In the genomic region with DNA sequence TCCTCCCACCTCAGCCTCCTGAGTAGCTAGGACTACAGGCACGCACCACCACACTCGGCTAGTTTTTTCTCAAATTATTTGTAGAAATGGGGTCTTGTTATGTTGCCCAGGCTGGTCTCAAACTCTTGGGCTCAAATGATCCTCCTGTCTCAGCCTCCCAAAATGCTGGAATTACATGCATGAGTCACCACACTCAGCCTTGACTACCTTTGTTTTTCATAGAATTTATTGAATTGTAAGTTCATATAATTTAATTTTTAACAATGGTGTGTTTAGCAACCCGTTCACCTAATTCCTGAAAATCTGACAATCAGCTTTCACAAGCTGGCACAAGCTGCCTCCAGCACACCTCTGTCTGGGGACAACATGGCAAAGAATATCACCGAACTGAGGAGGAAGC, we compare ENCODE assay signal across 15 cellular contexts. TPM values are rescaled to one million over a fixed set of nuclear protein-coding genes. Genes with fewer than 3 reads are reported as not detected.
DNase-seq lines count a peak whose midpoint lies in the region; ATAC-seq, FAIRE-seq and TF ChIP-seq lines count a peak whose summit lies in the region.
"Had no signal": no experiment of that assay in that cellular context is flagged by ENCODE, and none has a peak within 500 bp of the region (broad histone marks: within the 10 kb centered on the region; RNA-seq: fewer than 3 reads in every experiment).

No MANE protein-coding gene starts in this region.

- peak overlapping the region; percentile 96 for H3K4me2 ChIP-seq in K562 (ENCODE audit: insufficient read depth, low read length)

- H3K36me3 ChIP-seq in A673 (ENCODE audit: insufficient read depth, low read length, poor library complexity, severe bottlenecking) (no peaks in the 10 kb centered on the region), Panc1 (ENCODE audit: control insufficient read depth, insufficient read depth, low read length) (no peaks in the 10 kb centered on the region), K562 (ENCODE audit: control insufficient read depth, insufficient read depth, low read length) (peaks cover 49% of the 10 kb centered on the region), vagina (no peaks in the 10 kb centered on the region)

- H3K79me2 ChIP-seq in K562 (ENCODE audit: control insufficient read depth, insufficient read depth, low read length), result peaks cover 70% of the 10 kb centered on the region

- no peaks in the 10 kb centered on the region for H3K27me3 ChIP-seq in A673 (replicated peaks; ENCODE audit: insufficient read depth, low read depth, low read length, poor library complexity)
- H3K27me3 ChIP-seq in Panc1 (ENCODE audit: control insufficient read depth, insufficient read depth, low read length), result no peaks in the 10 kb centered on the region
- no peaks in the 10 kb centered on the region for H3K27me3 ChIP-seq in K562 (ENCODE audit: control insufficient read depth in 2 of 2, insufficient read depth in 2 of 2, low read length in 2 of 2)
- H3K27me3 ChIP-seq in vagina, result no peaks in the 10 kb centered on the region

- POLR2A ChIA-PET in A673 (lab: Charles Lee; ENCODE audit: low non-redundant PET) (no interaction called here), Panc1 (lab: Charles Lee) (no interaction called here), K562 (lab: Yijun Ruan, JAX) (interaction anchor here (0.5 to 1.4 kb wide), 2 partner anchors 13 to 44 kb away, joined by 3 read pairs; no protein-coding TSS in a partner anchor)

- H3K4me3 ChIP-seq in A673 (ENCODE audit: low read depth, low read length, poor library complexity, severe bottlenecking) (no peak overlapping the region), Panc1 (ENCODE audit: low read depth in 2 of 2, low read length in 2 of 2) (peak overlapping the region; percentile 64 to 71), K562 (no peak overlapping the region), vagina (no peak overlapping the region), foreskin fibroblast (ENCODE audit: low read depth in 1 of 2, low read length in 2 of 2) (no peak overlapping the region)

- TF ChIP-seq POLR2A in K562 (conservative IDR thresholded peaks at IDR 0.05) (no peak), vagina (IDR thresholded peaks at IDR 0.05) (no peak)

- no peak for TF ChIP-seq RAD21 in K562 (CRISPR knock-in tag; conservative IDR thresholded peaks at IDR 0.05 in 1 of 2, IDR thresholded peaks at IDR 0.05 in 1 of 2)

- peak overlapping the region; percentile 30 to 84; a peak in 2 of 4 replicates for H3K9ac ChIP-seq in K562 (ENCODE audit: insufficient read depth in 1 of 2, low read depth in 2 of 2, low read length in 2 of 2)

- H3K27ac ChIP-seq in A673 (ENCODE audit: low read depth, low read length, poor library complexity, severe bottlenecking) (peak overlapping the region; percentile 82), Panc1 (ENCODE audit: low read length) (peak overlapping the region; percentile 99), K562 (ENCODE audit: extremely low read depth, low read depth, low read length) (no peak overlapping the region; the same call in 1 of the 3 replicates), vagina (peak overlapping the region; percentile 90)

- in situ Hi-C loops in Panc1 (cut with HindIII; ENCODE audit: low pct_unique_long_range_greater_than_20kb, low sequenced_read_pairs), result no loop called here
- in situ Hi-C loops in K562 (cut with MboI), result no loop called here

- TF ChIP-seq CTCF in A673 (conservative IDR thresholded peaks at IDR 0.05; ENCODE audit: low read depth, low read length), result no peak
- no peak for TF ChIP-seq CTCF in Panc1 (IDR thresholded peaks at IDR 0.05)
- TF ChIP-seq CTCF in K562 (IDR thresholded peaks at IDR 0.05 in 2 of 3, conservative IDR thresholded peaks at IDR 0.05 in 1 of 3; ENCODE audit: insufficient read depth in 2 of 3, low read depth in 1 of 3, low read length in 3 of 3), result no peak
- TF ChIP-seq CTCF in vagina (IDR thresholded peaks at IDR 0.05), result no peak
- no peak for TF ChIP-seq CTCF in foreskin fibroblast (IDR thresholded peaks at IDR 0.05; ENCODE audit: low read depth, low read length)

- ATAC-seq in Panc1, result no peak
- no peak for ATAC-seq in K562

- no peaks in the 10 kb centered on the region for H3K9me1 ChIP-seq in K562 (ENCODE audit: control insufficient read depth, insufficient read depth, low read length)

- no peaks in the 10 kb centered on the region for H3K9me3 ChIP-seq in A673 (ENCODE audit: low read depth, low read length, poor library complexity, severe bottlenecking)
- no peaks in the 10 kb centered on the region for H3K9me3 ChIP-seq in Panc1 (ENCODE audit: control insufficient read depth, insufficient read depth, low read depth, low read length)
- no peaks in the 10 kb centered on the region for H3K9me3 ChIP-seq in K562 (replicated peaks; ENCODE audit: control insufficient read depth, insufficient read depth, low read depth, low read length)
- H3K9me3 ChIP-seq in vagina, result no peaks in the 10 kb centered on the region
- H3K9me3 ChIP-seq: Caco-2 had no signal

- H2AFZ ChIP-seq in K562 (ENCODE audit: low read depth, low read length), result no peak overlapping the region

- CTCF ChIA-PET in A673 (lab: Charles Lee) (interaction anchor here (0.6 kb wide), 1 partner anchor 61 kb away, joined by 4 read pairs; no protein-coding TSS in a partner anchor), Panc1 (lab: Charles Lee) (no interaction called here), K562 (lab: Yijun Ruan, JAX; ENCODE audit: low intra/inter-chr PET ratio) (no interaction called here)

- H3K4me1 ChIP-seq in A673 (ENCODE audit: insufficient read depth, low read length, poor library complexity, severe bottlenecking) (peaks cover 40% of the 10 kb centered on the region), Panc1 (ENCODE audit: control insufficient read depth, insufficient read depth, low read length) (peaks cover 58% of the 10 kb centered on the region), K562 (replicated peaks in 1 of 2; ENCODE audit: control insufficient read depth in 2 of 2, insufficient read depth in 2 of 2, low read length in 2 of 2) (peaks cover 33 to 37% of the 10 kb centered on the region in 2 experiments), vagina (peaks cover 17% of the 10 kb centered on the region)

- no peak for FAIRE-seq in K562 (lab: Jason Lieb, UNC)
- FAIRE-seq: A204.1, HTR-8/SVneo had no signal

- intact Hi-C loops in A673 (cut with micrococcal nuclease; ENCODE audit: unreplicated experiment), result no loop called here
- intact Hi-C loops in Panc1 (cut with micrococcal nuclease; ENCODE audit: unreplicated experiment), result no loop called here
- intact Hi-C loops in K562 (cut with micrococcal nuclease), result no loop called here
- intact Hi-C loops in vagina (cut with DNase I), result no loop called here

- no peaks in the 10 kb centered on the region for H4K20me1 ChIP-seq in K562 (replicated peaks; ENCODE audit: control insufficient read depth, insufficient read depth, low read length)

- no peak for TF ChIP-seq EP300 in K562 (IDR thresholded peaks at IDR 0.05; ENCODE audit: low read length)

- DNase-seq in A673 (ENCODE audit: low spot score) (no peak), Panc1 (ENCODE audit: low read depth, low spot score) (no peak), K562 (ENCODE audit: extremely low read depth in 1 of 4, low spot score in 3 of 4) (no peak), vagina (ENCODE audit: extremely low spot score in 2 of 2) (no peak), NCI-H2081 treated with DMSO at 0.1 percent for 48 hours (lab: John Stamatoyannopoulos, UW) (no peak), foreskin fibroblast (no peak)
- DNase-seq in activated CD8-positive, alpha-beta memory T cell treated with anti-CD3 and anti-CD28 coated beads for 24 hours, result no peak
- DNase-seq: Caco-2; CD8-positive, alpha-beta memory T cell; DND-41; GDM1; HCEC 1CT; HFFc6 had no signal

- BruUV-seq in A673 (replicated peaks; lab: Mats Ljungman, UMichigan), result no TSS peak
- no TSS peak for BruUV-seq in Panc1 (replicated peaks; lab: Mats Ljungman, UMichigan)
- no TSS peak for BruUV-seq in K562 (replicated peaks; lab: Mats Ljungman, UMichigan)

- WGBS in K562 (ENCODE audit: insufficient coverage, low coverage, missing lambda C conversion rate), result 72% methylated on average over 4 of the region's 4 CpGs

RNA-seq across cellular contexts. Expression of a gene that starts 3.1 kb away (rescaled TPM):
- total RNA-seq in A673 (2021) (19.1 and 21.6 TPM in 2 replicates), Panc1 (2021; ENCODE audit: unreplicated experiment) (92.5 TPM), K562 (2014; rRNA removed) (22.3 and 28.3 TPM in 2 replicates), K562 (2014; rRNA removed; fragmentation: Illumina TruSeq; extraction: Trizol) (9.2 and 15.5 TPM in 2 replicates), K562 (2015; rRNA removed; fragmentation: Illumina TruSeq; extraction: Trizol) (12.8 and 13.3 TPM in 2 replicates), K562 (2021) (43.3 and 46.1 TPM in 2 replicates), vagina (38.1 TPM)
- 97.9 TPM for polyA plus RNA-seq in Panc1 (2012; ENCODE audit: insufficient read length)
- 220 and 451 TPM in 2 replicates for total RNA-seq in K562 (2011; cell fraction: chromatin; rRNA removed; ENCODE audit: low replicate concordance)
- 258 and 278 TPM in 2 replicates for total RNA-seq in K562 (2011; cell fraction: nucleolus; rRNA removed)
- total RNA-seq in K562 (2011; cell fraction: nucleoplasm; rRNA removed), result 187 and 217 TPM in 2 replicates
- polyA plus RNA-seq in K562 (2011; rRNA removed) (48.8 and 65.1 TPM in 2 replicates), K562 (2014; fragmentation: Illumina TruSeq; extraction: Trizol) (21.4 and 23.4 TPM in 2 replicates), K562 (2014; fragmentation: Nextera tagmentation; extraction: Ambion mirVana) (1 to 10 TPM; 3.3 to 3.8 TPM), K562 (2014; rRNA removed) (62.7 and 66.4 TPM in 2 replicates)
- polyA plus RNA-seq in K562 (2011; cell fraction: cytosol; rRNA removed), result 23.4 and 24.4 TPM in 2 replicates
- polyA plus RNA-seq in K562 (2011; cell fraction: nucleus; rRNA removed), result 468 and 642 TPM in 2 replicates
- 23.3 and 29.2 TPM in 2 replicates for polyA plus RNA-seq in K562 (2012)
- polyA minus RNA-seq in K562 (2011; rRNA and poly(A)+ RNA removed), result 12.5 and 15.4 TPM in 2 replicates
- polyA minus RNA-seq in K562 (2011; cell fraction: cytosol; rRNA and poly(A)+ RNA removed), result 15.8 and 20.2 TPM in 2 replicates
- polyA minus RNA-seq in K562 (2011; cell fraction: nucleus; rRNA and poly(A)+ RNA removed), result 65.3 and 73.8 TPM in 2 replicates
- total RNA-seq: CD8-positive, alpha-beta memory T cell had no signal

RNA-seq across cellular contexts. Expression of a gene that starts 43.1 kb away (rescaled TPM):
- total RNA-seq in A673 (2021) (24.7 and 28.1 TPM in 2 replicates), Panc1 (2021; ENCODE audit: unreplicated experiment) (132 TPM), K562 (2014; rRNA removed) (5.5 and 5.9 TPM in 2 replicates), K562 (2014; rRNA removed; fragmentation: Illumina TruSeq; extraction: Trizol) (10.4 and 12.7 TPM in 2 replicates), K562 (2015; rRNA removed; fragmentation: Illumina TruSeq; extraction: Trizol) (9.0 and 9.8 TPM in 2 replicates), K562 (2021) (12.0 and 12.3 TPM in 2 replicates), vagina (4.7 TPM)
- polyA plus RNA-seq in Panc1 (2012; ENCODE audit: insufficient read length), result 11.2 TPM
- total RNA-seq in K562 (2011; cell fraction: chromatin; rRNA removed; ENCODE audit: low replicate concordance), result 9.8 and 24.9 TPM in 2 replicates
- 5.3 and 6.2 TPM in 2 replicates for total RNA-seq in K562 (2011; cell fraction: nucleolus; rRNA removed)
- 12.7 and 15.3 TPM in 2 replicates for total RNA-seq in K562 (2011; cell fraction: nucleoplasm; rRNA removed)
- polyA plus RNA-seq in K562 (2011; rRNA removed) (4.5 and 5.3 TPM in 2 replicates), K562 (2014; fragmentation: Illumina TruSeq; extraction: Trizol) (1.7 and 2.5 TPM in 2 replicates), K562 (2014; fragmentation: Nextera tagmentation; extraction: Ambion mirVana) (1 to 10 TPM; 2.7 to 7.4 TPM), K562 (2014; rRNA removed) (2.5 and 2.6 TPM in 2 replicates)
- polyA plus RNA-seq in K562 (2011; cell fraction: cytosol; rRNA removed), result 1.5 and 2.7 TPM in 2 replicates
- polyA plus RNA-seq in K562 (2011; cell fraction: nucleus; rRNA removed), result 1.9 and 2.6 TPM in 2 replicates
- 0.96 and 1.2 TPM in 2 replicates for polyA plus RNA-seq in K562 (2012)
- polyA minus RNA-seq in K562 (2011; rRNA and poly(A)+ RNA removed), result 10.1 and 10.3 TPM in 2 replicates
- 5.6 and 5.7 TPM in 2 replicates for polyA minus RNA-seq in K562 (2011; cell fraction: cytosol; rRNA and poly(A)+ RNA removed)
- polyA minus RNA-seq in K562 (2011; cell fraction: nucleus; rRNA and poly(A)+ RNA removed), result 2.2 and 3.1 TPM in 2 replicates

Comparison
In these comparisons a context has a peak if more than half of its experiments do, and no peak if none do; other contexts are left out.
1. H3K4me3 ChIP-seq: peak in Panc1 (2 of 2); none in A673 (single experiment), K562 (single experiment), vagina (0 of 2) and foreskin fibroblast (0 of 2).